In the genomic region with DNA sequence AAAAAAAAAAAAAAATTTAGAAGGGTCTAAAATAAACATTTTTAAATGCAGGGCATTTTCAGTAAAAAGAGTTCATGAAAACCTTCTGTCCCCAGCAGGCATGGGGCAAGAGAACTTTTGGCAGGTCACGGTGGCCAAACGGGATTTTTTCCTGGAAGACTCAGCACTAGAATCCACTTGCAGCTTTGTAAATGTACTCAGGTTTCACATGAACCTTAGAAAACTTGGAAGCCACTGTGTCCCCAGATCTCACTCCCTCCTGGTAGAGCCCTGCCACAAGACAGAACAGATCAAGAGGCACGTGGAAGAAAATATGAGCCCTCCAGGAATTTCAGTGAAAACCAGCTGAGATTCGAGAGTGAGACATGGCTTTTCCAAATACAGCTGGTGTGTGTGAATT, we compare ENCODE assay signal across 2 cellular contexts.
TF ChIP-seq lines count a peak whose summit lies in the region.

No MANE protein-coding gene starts in this region.

TF ChIP-seq in GM23338, 12 proteins besides CTCF, POLR2A, EP300 and RAD21 (continued from another document):
- no peak for TF ChIP-seq EZH2 (IDR thresholded peaks at IDR 0.05; ENCODE audit: low read depth, unreplicated experiment)
- TF ChIP-seq ETS1 (IDR thresholded peaks at IDR 0.05) = no peak
- TF ChIP-seq ZNF331 (CRISPR knock-in tag; IDR thresholded peaks at IDR 0.05; ENCODE audit: low read depth) = no peak
- no peak for TF ChIP-seq EZH2phosphoT487 (IDR thresholded peaks at IDR 0.05; ENCODE audit: unreplicated experiment)
- TF ChIP-seq STAT1 (IDR thresholded peaks at IDR 0.05; ENCODE audit: unreplicated experiment) = no peak
- TF ChIP-seq JUNB (IDR thresholded peaks at IDR 0.05; ENCODE audit: unreplicated experiment) = no peak
- no peak for TF ChIP-seq POLR2AphosphoS5 (IDR thresholded peaks at IDR 0.05; ENCODE audit: low read depth)
- no peak for TF ChIP-seq ZNF462 (CRISPR knock-in tag; IDR thresholded peaks at IDR 0.05)

TF ChIP-seq in SK-N-SH treated with all-trans-retinoic acid at 6 μM for 48 hours, 23 proteins besides CTCF, POLR2A, EP300 and RAD21 (continued from another document):
- TF ChIP-seq, protein P1, sequence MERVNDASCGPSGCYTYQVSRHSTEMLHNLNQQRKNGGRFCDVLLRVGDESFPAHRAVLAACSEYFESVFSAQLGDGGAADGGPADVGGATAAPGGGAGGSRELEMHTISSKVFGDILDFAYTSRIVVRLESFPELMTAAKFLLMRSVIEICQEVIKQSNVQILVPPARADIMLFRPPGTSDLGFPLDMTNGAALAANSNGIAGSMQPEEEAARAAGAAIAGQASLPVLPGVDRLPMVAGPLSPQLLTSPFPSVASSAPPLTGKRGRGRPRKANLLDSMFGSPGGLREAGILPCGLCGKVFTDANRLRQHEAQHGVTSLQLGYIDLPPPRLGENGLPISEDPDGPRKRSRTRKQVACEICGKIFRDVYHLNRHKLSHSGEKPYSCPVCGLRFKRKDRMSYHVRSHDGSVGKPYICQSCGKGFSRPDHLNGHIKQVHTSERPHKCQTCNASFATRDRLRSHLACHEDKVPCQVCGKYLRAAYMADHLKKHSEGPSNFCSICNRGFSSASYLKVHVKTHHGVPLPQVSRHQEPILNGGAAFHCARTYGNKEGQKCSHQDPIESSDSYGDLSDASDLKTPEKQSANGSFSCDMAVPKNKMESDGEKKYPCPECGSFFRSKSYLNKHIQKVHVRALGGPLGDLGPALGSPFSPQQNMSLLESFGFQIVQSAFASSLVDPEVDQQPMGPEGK (CRISPR knock-in tag; IDR thresholded peaks at IDR 0.05; ENCODE audit: borderline replicate concordance) = no peak
- TF ChIP-seq TCF4 (CRISPR knock-in tag; IDR thresholded peaks at IDR 0.05; ENCODE audit: borderline replicate concordance) = no peak
- no peak for TF ChIP-seq ZFP30 (CRISPR knock-in tag; IDR thresholded peaks at IDR 0.05)
- TF ChIP-seq TOX (CRISPR knock-in tag; IDR thresholded peaks at IDR 0.05; ENCODE audit: borderline replicate concordance) = no peak
TF ChIP-seq in SK-N-SH treated with all-trans-retinoic acid at 6 μM for 48 hours: peak in this region for 0.
